ENCODE assay signal across 8 cellular contexts in genomic region chr16:69424935-69425784, GRCh38. TPM values are rescaled to one million over a fixed set of nuclear protein-coding genes. Genes with fewer than 3 reads are reported as not detected.
DNase-seq lines count a peak whose midpoint lies in the region; ATAC-seq and TF ChIP-seq lines count a peak whose summit lies in the region.

No MANE protein-coding gene starts in this region.

- H3K27ac ChIP-seq in BLaER1 = peak overlapping the region; percentile 76
- H3K27ac ChIP-seq in tibial artery = peak overlapping the region; percentile 65 to 78

- DNase-seq in activated naive CD8-positive, alpha-beta T cell treated with anti-CD3 and anti-CD28 coated beads, Interleukin-2, amount 10 ng/mL, durations not matched to agents 7 days and 5 days = no peak
- DNase-seq in left colon = peak in 1 of 2 donors; percentile 21
- no peak for DNase-seq in tibial artery
- DNase-seq in HuH-7.5 (ENCODE audit: low spot score) = no peak
- DNase-seq in hepatic stellate cell (ENCODE audit: low spot score) = no peak
- no peak for DNase-seq in stimulated activated naive CD4-positive, alpha-beta T cell treated with Interleukin-2 at 50 U/mL for 16 hours (lab: John Stamatoyannopoulos, UW)

- peak overlapping the region; percentile 81 for H3K9ac ChIP-seq in BLaER1

- H3K27me3 ChIP-seq in BLaER1 (no peaks in the 10 kb centered on the region), tibial artery (no peaks in the 10 kb centered on the region)

- no peak for TF ChIP-seq CTCF in tibial artery (IDR thresholded peaks at IDR 0.05)

- H3K9me3 Mint-ChIP-seq in activated naive CD8-positive, alpha-beta T cell treated with anti-CD3 and anti-CD28 coated beads, Interleukin-2, amount 10 ng/mL, durations not matched to agents 7 days and 5 days = peaks cover 8% of the 10 kb centered on the region

- peaks cover 41% of the 10 kb centered on the region for H3K36me3 Mint-ChIP-seq in activated naive CD8-positive, alpha-beta T cell treated with anti-CD3 and anti-CD28 coated beads, Interleukin-2, amount 10 ng/mL, durations not matched to agents 7 days and 5 days

- H3K4me3 Mint-ChIP-seq in activated naive CD8-positive, alpha-beta T cell treated with anti-CD3 and anti-CD28 coated beads, Interleukin-2, amount 10 ng/mL, durations not matched to agents 7 days and 5 days = peak overlapping the region; percentile 99

- H3K4me1 ChIP-seq in BLaER1 (peaks cover 21% of the 10 kb centered on the region), tibial artery (peaks cover 0 to 20% (median 7%) of the 10 kb centered on the region in 4 donors)

- ATAC-seq in HG03095 (IDR thresholded peaks at IDR 0.05; ENCODE audit: unreplicated experiment) (peak; percentile 6), left colon (peak; percentile 41)
- no peak for ATAC-seq in activated naive CD8-positive, alpha-beta T cell treated with anti-CD3 and anti-CD28 coated beads, Interleukin-2, amount 10 ng/mL, durations not matched to agents 7 days and 5 days (ENCODE audit: low read depth)

- no peaks in the 10 kb centered on the region for H3K27me3 Mint-ChIP-seq in activated naive CD8-positive, alpha-beta T cell treated with anti-CD3 and anti-CD28 coated beads, Interleukin-2, amount 10 ng/mL, durations not matched to agents 7 days and 5 days

- peak overlapping the region; percentile 79 for H3K4me3 ChIP-seq in BLaER1
- H3K4me3 ChIP-seq in tibial artery = peak overlapping the region; percentile 57 to 80

- peaks cover 2% of the 10 kb centered on the region for H4K20me1 ChIP-seq in BLaER1

- H3K27ac Mint-ChIP-seq in activated naive CD8-positive, alpha-beta T cell treated with anti-CD3 and anti-CD28 coated beads, Interleukin-2, amount 10 ng/mL, durations not matched to agents 7 days and 5 days = peak overlapping the region; percentile 94

- H3K36me3 ChIP-seq in BLaER1 (peaks cover 38% of the 10 kb centered on the region), tibial artery (peaks cover 13 to 23% (median 19%) of the 10 kb centered on the region in 3 donors)

- intact Hi-C loops in left colon (cut with DNase I, micrococcal nuclease) = no loop called here
- intact Hi-C loops in tibial artery (cut with DNase I; ENCODE audit: low total_unique reads) = no loop called here

- H3K4me2 ChIP-seq in BLaER1 = peak overlapping the region; percentile 84

- peaks cover 35% of the 10 kb centered on the region for H3K4me1 Mint-ChIP-seq in activated naive CD8-positive, alpha-beta T cell treated with anti-CD3 and anti-CD28 coated beads, Interleukin-2, amount 10 ng/mL, durations not matched to agents 7 days and 5 days

- POLR2A ChIA-PET in activated naive CD8-positive, alpha-beta T cell treated with anti-CD3 and anti-CD28 coated beads, Interleukin-2, amount 10 ng/mL, durations not matched to agents 7 days and 5 days (lab: Charles Lee) = interaction anchor here (0.7 to 2.3 kb wide), 13 partner anchors 9 to 336 kb away, joined by 3 to 11 read pairs (median 4); partner anchors contain the start of genes NOB1, TERF2 and WWP2

- H3K9me3 ChIP-seq in BLaER1 (peaks cover 23% of the 10 kb centered on the region), tibial artery (no peaks in the 10 kb centered on the region)

RNA-seq across cellular contexts. Expression of gene CYB5B, which starts 0.7 kb away (rescaled TPM):
- 100 to 1,000 TPM; 125 to 131 TPM for total RNA-seq in activated naive CD8-positive, alpha-beta T cell treated with anti-CD3 and anti-CD28 coated beads, Interleukin-2, amount 10 ng/mL, durations not matched to agents 7 days and 5 days
- 100 to 1,000 TPM; 153 to 186 TPM for total RNA-seq in left colon

RNA-seq across cellular contexts. Expression of gene TERF2, which starts 39.4 kb away (rescaled TPM):
- 10 to 100 TPM; 50.8 to 52.7 TPM for total RNA-seq in activated naive CD8-positive, alpha-beta T cell treated with anti-CD3 and anti-CD28 coated beads, Interleukin-2, amount 10 ng/mL, durations not matched to agents 7 days and 5 days
- 10 to 100 TPM; 33.2 to 36.6 TPM for total RNA-seq in left colon
